1 cellular context compared by ENCODE assay signal in genomic region chr6:157787080-157787479, GRCh38.
TF ChIP-seq lines count a peak whose summit lies in the region.

No MANE protein-coding gene starts in this region.

TF ChIP-seq in HepG2, 621 proteins besides CTCF, POLR2A, EP300 and RAD21 (continued from another document and continues in another):
- TF ChIP-seq PLSCR1 (CRISPR knock-in tag; IDR thresholded peaks at IDR 0.05; ENCODE audit: borderline replicate concordance) (no peak), CREB1 (IDR thresholded peaks at IDR 0.05) (no peak), CREB1 (CRISPR knock-in tag; IDR thresholded peaks at IDR 0.05) (no peak), SP140L (CRISPR knock-in tag; IDR thresholded peaks at IDR 0.05; ENCODE audit: borderline replicate concordance) (no peak), ZFP1 (CRISPR knock-in tag; IDR thresholded peaks at IDR 0.05) (no peak), TOPORS (CRISPR knock-in tag; IDR thresholded peaks at IDR 0.05) (no peak), ZNF569 (CRISPR knock-in tag; IDR thresholded peaks at IDR 0.05; ENCODE audit: borderline replicate concordance) (no peak), KLF6 (CRISPR knock-in tag; IDR thresholded peaks at IDR 0.05) (no peak), FOSL2 (CRISPR knock-in tag; IDR thresholded peaks at IDR 0.05) (peak; percentile 33; the same call in 1 of the 2 replicates), ZNF10 (CRISPR knock-in tag; IDR thresholded peaks at IDR 0.05; ENCODE audit: borderline replicate concordance, low read depth) (no peak), FOXA3 (CRISPR knock-in tag; IDR thresholded peaks at IDR 0.05) (no peak), ZBTB7B (CRISPR knock-in tag; IDR thresholded peaks at IDR 0.05) (no peak), U2AF2 (IDR thresholded peaks at IDR 0.05; ENCODE audit: low read depth, low read length) (no peak), ZBTB8A (CRISPR knock-in tag; IDR thresholded peaks at IDR 0.05; ENCODE audit: borderline replicate concordance, low read depth) (no peak), ZMYM2 (CRISPR knock-in tag; IDR thresholded peaks at IDR 0.05) (peak; percentile 69; the same call in 1 of the 2 replicates), DR1 (CRISPR knock-in tag; IDR thresholded peaks at IDR 0.05) (no peak), ZNF687 (CRISPR knock-in tag; IDR thresholded peaks at IDR 0.05) (no peak), ZNF281 (CRISPR knock-in tag; IDR thresholded peaks at IDR 0.05; ENCODE audit: borderline replicate concordance) (no peak), ERF (CRISPR knock-in tag; IDR thresholded peaks at IDR 0.05) (no peak), ZNF230 (CRISPR knock-in tag; IDR thresholded peaks at IDR 0.05) (no peak), WIZ (CRISPR knock-in tag; IDR thresholded peaks at IDR 0.05) (no peak), SAP130 (CRISPR knock-in tag; IDR thresholded peaks at IDR 0.05; ENCODE audit: low read depth) (0 out of 2 replicates have a peak, but pooled peaks have one; percentile 38), KDM3A (CRISPR knock-in tag; IDR thresholded peaks at IDR 0.05; ENCODE audit: low read depth) (no peak), ZNF674 (CRISPR knock-in tag; IDR thresholded peaks at IDR 0.05; ENCODE audit: low read depth) (no peak), RNF219 (CRISPR knock-in tag; IDR thresholded peaks at IDR 0.05) (no peak), ZNF607 (CRISPR knock-in tag; IDR thresholded peaks at IDR 0.05; ENCODE audit: borderline replicate concordance) (no peak), ZNF558 (CRISPR knock-in tag; IDR thresholded peaks at IDR 0.05; ENCODE audit: borderline replicate concordance) (no peak), ZFAT (CRISPR knock-in tag; conservative IDR thresholded peaks at IDR 0.05) (no peak), KDM1A (CRISPR knock-in tag; IDR thresholded peaks at IDR 0.05) (no peak), ZNF567 (CRISPR knock-in tag; IDR thresholded peaks at IDR 0.05; ENCODE audit: borderline replicate concordance) (no peak)
- TF ChIP-seq, protein P1, sequence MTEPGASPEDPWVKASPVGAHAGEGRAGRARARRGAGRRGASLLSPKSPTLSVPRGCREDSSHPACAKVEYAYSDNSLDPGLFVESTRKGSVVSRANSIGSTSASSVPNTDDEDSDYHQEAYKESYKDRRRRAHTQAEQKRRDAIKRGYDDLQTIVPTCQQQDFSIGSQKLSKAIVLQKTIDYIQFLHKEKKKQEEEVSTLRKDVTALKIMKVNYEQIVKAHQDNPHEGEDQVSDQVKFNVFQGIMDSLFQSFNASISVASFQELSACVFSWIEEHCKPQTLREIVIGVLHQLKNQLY (CRISPR knock-in tag; IDR thresholded peaks at IDR 0.05): no peak
- TF ChIP-seq, protein P2, sequence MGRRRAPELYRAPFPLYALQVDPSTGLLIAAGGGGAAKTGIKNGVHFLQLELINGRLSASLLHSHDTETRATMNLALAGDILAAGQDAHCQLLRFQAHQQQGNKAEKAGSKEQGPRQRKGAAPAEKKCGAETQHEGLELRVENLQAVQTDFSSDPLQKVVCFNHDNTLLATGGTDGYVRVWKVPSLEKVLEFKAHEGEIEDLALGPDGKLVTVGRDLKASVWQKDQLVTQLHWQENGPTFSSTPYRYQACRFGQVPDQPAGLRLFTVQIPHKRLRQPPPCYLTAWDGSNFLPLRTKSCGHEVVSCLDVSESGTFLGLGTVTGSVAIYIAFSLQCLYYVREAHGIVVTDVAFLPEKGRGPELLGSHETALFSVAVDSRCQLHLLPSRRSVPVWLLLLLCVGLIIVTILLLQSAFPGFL (CRISPR knock-in tag; IDR thresholded peaks at IDR 0.05): no peak
- TF ChIP-seq, protein P3, sequence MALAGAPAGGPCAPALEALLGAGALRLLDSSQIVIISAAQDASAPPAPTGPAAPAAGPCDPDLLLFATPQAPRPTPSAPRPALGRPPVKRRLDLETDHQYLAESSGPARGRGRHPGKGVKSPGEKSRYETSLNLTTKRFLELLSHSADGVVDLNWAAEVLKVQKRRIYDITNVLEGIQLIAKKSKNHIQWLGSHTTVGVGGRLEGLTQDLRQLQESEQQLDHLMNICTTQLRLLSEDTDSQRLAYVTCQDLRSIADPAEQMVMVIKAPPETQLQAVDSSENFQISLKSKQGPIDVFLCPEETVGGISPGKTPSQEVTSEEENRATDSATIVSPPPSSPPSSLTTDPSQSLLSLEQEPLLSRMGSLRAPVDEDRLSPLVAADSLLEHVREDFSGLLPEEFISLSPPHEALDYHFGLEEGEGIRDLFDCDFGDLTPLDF (CRISPR knock-in tag; IDR thresholded peaks at IDR 0.05): no peak
- TF ChIP-seq, protein P4, sequence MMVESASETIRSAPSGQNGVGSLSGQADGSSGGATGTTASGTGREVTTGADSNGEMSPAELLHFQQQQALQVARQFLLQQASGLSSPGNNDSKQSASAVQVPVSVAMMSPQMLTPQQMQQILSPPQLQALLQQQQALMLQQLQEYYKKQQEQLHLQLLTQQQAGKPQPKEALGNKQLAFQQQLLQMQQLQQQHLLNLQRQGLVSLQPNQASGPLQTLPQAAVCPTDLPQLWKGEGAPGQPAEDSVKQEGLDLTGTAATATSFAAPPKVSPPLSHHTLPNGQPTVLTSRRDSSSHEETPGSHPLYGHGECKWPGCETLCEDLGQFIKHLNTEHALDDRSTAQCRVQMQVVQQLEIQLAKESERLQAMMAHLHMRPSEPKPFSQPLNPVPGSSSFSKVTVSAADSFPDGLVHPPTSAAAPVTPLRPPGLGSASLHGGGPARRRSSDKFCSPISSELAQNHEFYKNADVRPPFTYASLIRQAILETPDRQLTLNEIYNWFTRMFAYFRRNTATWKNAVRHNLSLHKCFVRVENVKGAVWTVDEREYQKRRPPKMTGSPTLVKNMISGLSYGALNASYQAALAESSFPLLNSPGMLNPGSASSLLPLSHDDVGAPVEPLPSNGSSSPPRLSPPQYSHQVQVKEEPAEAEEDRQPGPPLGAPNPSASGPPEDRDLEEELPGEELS (CRISPR knock-in tag; IDR thresholded peaks at IDR 0.05): no peak
- TF ChIP-seq, protein P5, sequence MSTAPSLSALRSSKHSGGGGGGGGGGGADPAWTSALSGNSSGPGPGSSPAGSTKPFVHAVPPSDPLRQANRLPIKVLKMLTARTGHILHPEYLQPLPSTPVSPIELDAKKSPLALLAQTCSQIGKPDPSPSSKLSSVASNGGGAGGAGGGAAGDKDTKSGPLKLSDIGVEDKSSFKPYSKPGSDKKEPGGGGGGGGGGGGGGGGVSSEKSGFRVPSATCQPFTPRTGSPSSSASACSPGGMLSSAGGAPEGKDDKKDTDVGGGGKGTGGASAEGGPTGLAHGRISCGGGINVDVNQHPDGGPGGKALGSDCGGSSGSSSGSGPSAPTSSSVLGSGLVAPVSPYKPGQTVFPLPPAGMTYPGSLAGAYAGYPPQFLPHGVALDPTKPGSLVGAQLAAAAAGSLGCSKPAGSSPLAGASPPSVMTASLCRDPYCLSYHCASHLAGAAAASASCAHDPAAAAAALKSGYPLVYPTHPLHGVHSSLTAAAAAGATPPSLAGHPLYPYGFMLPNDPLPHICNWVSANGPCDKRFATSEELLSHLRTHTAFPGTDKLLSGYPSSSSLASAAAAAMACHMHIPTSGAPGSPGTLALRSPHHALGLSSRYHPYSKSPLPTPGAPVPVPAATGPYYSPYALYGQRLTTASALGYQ (CRISPR knock-in tag; IDR thresholded peaks at IDR 0.05): no peak
- TF ChIP-seq, protein P6, sequence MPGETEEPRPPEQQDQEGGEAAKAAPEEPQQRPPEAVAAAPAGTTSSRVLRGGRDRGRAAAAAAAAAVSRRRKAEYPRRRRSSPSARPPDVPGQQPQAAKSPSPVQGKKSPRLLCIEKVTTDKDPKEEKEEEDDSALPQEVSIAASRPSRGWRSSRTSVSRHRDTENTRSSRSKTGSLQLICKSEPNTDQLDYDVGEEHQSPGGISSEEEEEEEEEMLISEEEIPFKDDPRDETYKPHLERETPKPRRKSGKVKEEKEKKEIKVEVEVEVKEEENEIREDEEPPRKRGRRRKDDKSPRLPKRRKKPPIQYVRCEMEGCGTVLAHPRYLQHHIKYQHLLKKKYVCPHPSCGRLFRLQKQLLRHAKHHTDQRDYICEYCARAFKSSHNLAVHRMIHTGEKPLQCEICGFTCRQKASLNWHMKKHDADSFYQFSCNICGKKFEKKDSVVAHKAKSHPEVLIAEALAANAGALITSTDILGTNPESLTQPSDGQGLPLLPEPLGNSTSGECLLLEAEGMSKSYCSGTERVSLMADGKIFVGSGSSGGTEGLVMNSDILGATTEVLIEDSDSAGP (CRISPR knock-in tag; IDR thresholded peaks at IDR 0.05; ENCODE audit: borderline replicate concordance): no peak
